In genomic region chr6:105688573-105688972, GRCh38 we compare ENCODE assay signal across 21 cellular contexts.
"Had no signal": no experiment of that assay in that cellular context is flagged by ENCODE, and none has a peak within 500 bp of the region (broad histone marks: within the 10 kb centered on the region; RNA-seq: fewer than 3 reads in every experiment).

No MANE protein-coding gene starts in this region.

- DNase-seq: activated CD4-positive, alpha-beta memory T cell treated with anti-CD3 and anti-CD28 coated beads for 36 hours; activated CD4-positive, alpha-beta T cell treated with anti-CD3 and anti-CD28 coated beads for 48 hours; activated CD4-positive, CD25-positive, alpha-beta regulatory T cell treated with anti-CD3 and anti-CD28 coated beads, Interleukin-2, amount 50 U/mL, for 72 hours; activated CD8-positive, alpha-beta memory T cell treated with anti-CD3 and anti-CD28 coated beads, Interleukin-2, amount 50 U/mL, for 4 hours; activated effector memory CD4-positive, alpha-beta T cell treated with Interleukin-2 at 50 U/mL for 16 hours; activated naive CD4-positive, alpha-beta T cell; aorta; KG1; NCI-H1105 treated with DMSO at 0.1 percent for 48 hours; NCI-H1436 treated with DMSO at 0.1 percent for 48 hours; NCI-H187; NCI-H2081; NCI-H510A treated with DMSO at 0.1 percent for 48 hours; NCI-H69; Peyer's patch; SHP77; T-helper 17 cell; T-helper 9 cell had no signal

- H3K4me3 Mint-ChIP-seq: activated CD4-positive, alpha-beta memory T cell treated with anti-CD3 and anti-CD28 coated beads for 36 hours; activated naive CD4-positive, alpha-beta T cell treated with anti-CD3 and anti-CD28 coated beads, Interleukin-2, amount 50 U/mL, for 24 hours; T-helper 17 cell; WTC11 had no signal

- H3K4me1 Mint-ChIP-seq: activated naive CD4-positive, alpha-beta T cell treated with anti-CD3 and anti-CD28 coated beads, Interleukin-2, amount 50 U/mL, for 24 hours; T-helper 17 cell had no signal

- H3K27me3 ChIP-seq: breast epithelium, Peyer's patch had no signal

- H3K27ac Mint-ChIP-seq: activated CD4-positive, alpha-beta memory T cell treated with anti-CD3 and anti-CD28 coated beads for 36 hours; activated naive CD4-positive, alpha-beta T cell treated with anti-CD3 and anti-CD28 coated beads, Interleukin-2, amount 50 U/mL, for 24 hours; T-helper 17 cell; WTC11 had no signal

- H3K4me3 ChIP-seq: breast epithelium, Peyer's patch had no signal

- H3K27ac ChIP-seq: breast epithelium, Peyer's patch had no signal

- H3K4me1 ChIP-seq: Peyer's patch had no signal

- H3K27me3 Mint-ChIP-seq: T-helper 17 cell had no signal

- H3K36me3 ChIP-seq: breast epithelium, Peyer's patch had no signal
